9 cellular contexts compared by ENCODE assay signal in genomic region chr22:36367479-36367878, GRCh38. TPM values are rescaled to one million over a fixed set of nuclear protein-coding genes. Genes with fewer than 3 reads are reported as not detected.
DNase-seq lines count a peak whose midpoint lies in the region; ATAC-seq and TF ChIP-seq lines count a peak whose summit lies in the region.
"Had no signal": no experiment of that assay in that cellular context is flagged by ENCODE, and none has a peak within 500 bp of the region (broad histone marks: within the 10 kb centered on the region; RNA-seq: fewer than 3 reads in every experiment).

No MANE protein-coding gene starts in this region.

- POLR2A ChIA-PET in activated naive CD8-positive, alpha-beta T cell treated with anti-CD3 and anti-CD28 coated beads, Interleukin-2, amount 10 ng/mL, durations not matched to agents 7 days and 5 days (lab: Charles Lee), result interaction anchor here (1.2 to 1.3 kb wide), 3 partner anchors 9 to 32 kb away, joined by 3 to 10 read pairs (median 7); no protein-coding TSS in a partner anchor

- peaks cover 75% of the 10 kb centered on the region for H3K4me1 ChIP-seq in HUES64 (ENCODE audit: insufficient read depth, low read length)
- peaks cover 98 to 100% (median 100%) of the 10 kb centered on the region in 6 donors for H3K4me1 ChIP-seq in spleen

- H3K36me3 ChIP-seq in HUES64 (ENCODE audit: insufficient read depth, low read length), result peaks cover 13% of the 10 kb centered on the region; the same call in 1 of the 2 replicates
- peaks cover 0 to 66% (median 9%) of the 10 kb centered on the region in 6 donors for H3K36me3 ChIP-seq in spleen

- TF ChIP-seq POLR2A in spleen (IDR thresholded peaks at IDR 0.05), result no peak

- H3K27me3 ChIP-seq in HUES64 (ENCODE audit: insufficient read depth, low read length), result no peaks in the 10 kb centered on the region
- no peaks in the 10 kb centered on the region for H3K27me3 ChIP-seq in layer of hippocampus (ENCODE audit: control insufficient read depth, insufficient read depth, low read length)
- H3K27me3 ChIP-seq in spleen (replicated peaks in 1 of 7), result no peaks in the 10 kb centered on the region

- DNase-seq in activated naive CD8-positive, alpha-beta T cell treated with anti-CD3 and anti-CD28 coated beads, Interleukin-2, amount 10 ng/mL, durations not matched to agents 7 days and 5 days, result no peak
- no peak for DNase-seq in spleen
- no peak for DNase-seq in AG08395 (ENCODE audit: low spot score)
- no peak for DNase-seq in caudate nucleus (lab: John Stamatoyannopoulos, UW)
- DNase-seq in inferior parietal cortex (ENCODE audit: extremely low spot score), result no peak
- DNase-seq: left cardiac atrium had no signal

- H3K27ac ChIP-seq in HUES64 (ENCODE audit: low read depth, low read length) (peak overlapping the region; percentile 93), layer of hippocampus (ENCODE audit: low read depth, low read length) (peak overlapping the region; percentile 36), spleen (peak overlapping the region; percentile 36 to 100 (median 98)), caudate nucleus (ENCODE audit: low read depth, low read length) (no peak overlapping the region)

- TF ChIP-seq CTCF in spleen (IDR thresholded peaks at IDR 0.05 in 8 of 11, conservative IDR thresholded peaks at IDR 0.05 in 3 of 11), result no peak

- peaks cover 22% of the 10 kb centered on the region for H3K36me3 Mint-ChIP-seq in activated naive CD8-positive, alpha-beta T cell treated with anti-CD3 and anti-CD28 coated beads, Interleukin-2, amount 10 ng/mL, durations not matched to agents 7 days and 5 days

- H3K9me3 Mint-ChIP-seq in activated naive CD8-positive, alpha-beta T cell treated with anti-CD3 and anti-CD28 coated beads, Interleukin-2, amount 10 ng/mL, durations not matched to agents 7 days and 5 days, result no peaks in the 10 kb centered on the region

- peak overlapping the region; percentile 69 for H3K4me3 Mint-ChIP-seq in activated naive CD8-positive, alpha-beta T cell treated with anti-CD3 and anti-CD28 coated beads, Interleukin-2, amount 10 ng/mL, durations not matched to agents 7 days and 5 days

- intact Hi-C loops in spleen (cut with DNase I; ENCODE audit: low total_unique reads), result no loop called here

- peak overlapping the region; percentile 88 for H3K27ac Mint-ChIP-seq in activated naive CD8-positive, alpha-beta T cell treated with anti-CD3 and anti-CD28 coated beads, Interleukin-2, amount 10 ng/mL, durations not matched to agents 7 days and 5 days

- no peak for ATAC-seq in activated naive CD8-positive, alpha-beta T cell treated with anti-CD3 and anti-CD28 coated beads, Interleukin-2, amount 10 ng/mL, durations not matched to agents 7 days and 5 days (ENCODE audit: low read depth)
- no peak for ATAC-seq in GM19463 (IDR thresholded peaks at IDR 0.05; ENCODE audit: unreplicated experiment)

- H3K4me3 ChIP-seq in HUES64 (ENCODE audit: low read length) (no peak overlapping the region), spleen (peak overlapping the region in 2 of 8 donors; percentile 1 to 52)

- peaks cover 90% of the 10 kb centered on the region for H3K4me1 Mint-ChIP-seq in activated naive CD8-positive, alpha-beta T cell treated with anti-CD3 and anti-CD28 coated beads, Interleukin-2, amount 10 ng/mL, durations not matched to agents 7 days and 5 days

- no peaks in the 10 kb centered on the region for H3K27me3 Mint-ChIP-seq in activated naive CD8-positive, alpha-beta T cell treated with anti-CD3 and anti-CD28 coated beads, Interleukin-2, amount 10 ng/mL, durations not matched to agents 7 days and 5 days

- H3K9ac ChIP-seq in HUES64 (ENCODE audit: low read depth, low read length), result no peak overlapping the region; the same call in 1 of the 2 replicates

- WGBS in HUES64, result 88% methylated on average over 7 of the region's 7 CpGs
- 30 to 58% (median 48%) methylated on average over 7 of the region's 7 CpGs for WGBS in spleen, 5 donors

- H3K9me3 ChIP-seq in HUES64 (ENCODE audit: insufficient read depth, low read depth, low read length) (no peaks in the 10 kb centered on the region), spleen (no peaks in the 10 kb centered on the region)

RNA-seq across cellular contexts. Expression of gene MYH9, which starts 20.3 kb away (rescaled TPM):
- polyA plus RNA-seq in HUES64 (2013, experiment 1 of 2), result 117 TPM
- polyA plus RNA-seq in HUES64 (2013, experiment 2 of 2), result 121 TPM
- total RNA-seq in activated naive CD8-positive, alpha-beta T cell treated with anti-CD3 and anti-CD28 coated beads, Interleukin-2, amount 10 ng/mL, durations not matched to agents 7 days and 5 days, result 100 to 1,000 TPM; 803 to 821 TPM
- total RNA-seq in spleen, result 1,000 to 10,000 TPM in 4 of 7 donors, 100 to 1,000 TPM in 3; 575 to 1,376 (median 1,013) TPM
- polyA plus RNA-seq in spleen, result 100 to 1,000 TPM in 1 of 3 donors, 10 to 100 TPM in 2; 59.8 to 166 (median 71.1) TPM
